ENCODE assay signal across 1 cellular context in genomic region chr2:241189856-241190201, GRCh38.
TF ChIP-seq lines count a peak whose summit lies in the region.

No MANE protein-coding gene starts in this region.

TF ChIP-seq in HepG2, 621 proteins besides CTCF, POLR2A, EP300 and RAD21:
- TF ChIP-seq ZNF616 (CRISPR knock-in tag; IDR thresholded peaks at IDR 0.05; ENCODE audit: low read depth) (no peak), SMAD1 (CRISPR knock-in tag; IDR thresholded peaks at IDR 0.05; ENCODE audit: borderline replicate concordance, low read depth) (no peak), ZBTB21 (CRISPR knock-in tag; IDR thresholded peaks at IDR 0.05) (no peak), ZSCAN30 (CRISPR knock-in tag; IDR thresholded peaks at IDR 0.05) (no peak), ZBTB7B (CRISPR knock-in tag; IDR thresholded peaks at IDR 0.05) (no peak), ZNF296 (CRISPR knock-in tag; conservative IDR thresholded peaks at IDR 0.05) (no peak), DNMT1 (CRISPR knock-in tag; IDR thresholded peaks at IDR 0.05) (no peak), CHD2 (IDR thresholded peaks at IDR 0.05; ENCODE audit: low read depth, low read length) (no peak), PAF1 (CRISPR knock-in tag; IDR thresholded peaks at IDR 0.05) (no peak), HNRNPK (IDR thresholded peaks at IDR 0.05; ENCODE audit: low read depth, low read length, poor library complexity, severe bottlenecking) (no peak), POLR2AphosphoS2 (IDR thresholded peaks at IDR 0.05; ENCODE audit: low read depth, low read length) (no peak), E2F1 (CRISPR knock-in tag; IDR thresholded peaks at IDR 0.05) (no peak), SP1 (IDR thresholded peaks at IDR 0.05) (no peak), SP1 (CRISPR knock-in tag; IDR thresholded peaks at IDR 0.05) (no peak)
- TF ChIP-seq, protein P1, sequence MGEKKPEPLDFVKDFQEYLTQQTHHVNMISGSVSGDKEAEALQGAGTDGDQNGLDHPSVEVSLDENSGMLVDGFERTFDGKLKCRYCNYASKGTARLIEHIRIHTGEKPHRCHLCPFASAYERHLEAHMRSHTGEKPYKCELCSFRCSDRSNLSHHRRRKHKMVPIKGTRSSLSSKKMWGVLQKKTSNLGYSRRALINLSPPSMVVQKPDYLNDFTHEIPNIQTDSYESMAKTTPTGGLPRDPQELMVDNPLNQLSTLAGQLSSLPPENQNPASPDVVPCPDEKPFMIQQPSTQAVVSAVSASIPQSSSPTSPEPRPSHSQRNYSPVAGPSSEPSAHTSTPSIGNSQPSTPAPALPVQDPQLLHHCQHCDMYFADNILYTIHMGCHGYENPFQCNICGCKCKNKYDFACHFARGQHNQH (CRISPR knock-in tag; IDR thresholded peaks at IDR 0.05), result no peak
- TF ChIP-seq, protein P2, sequence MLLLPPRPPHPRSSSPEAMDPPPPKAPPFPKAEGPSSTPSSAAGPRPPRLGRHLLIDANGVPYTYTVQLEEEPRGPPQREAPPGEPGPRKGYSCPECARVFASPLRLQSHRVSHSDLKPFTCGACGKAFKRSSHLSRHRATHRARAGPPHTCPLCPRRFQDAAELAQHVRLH (CRISPR knock-in tag; IDR thresholded peaks at IDR 0.05; ENCODE audit: borderline replicate concordance, low read depth), result no peak
TF ChIP-seq in HepG2: peak in this region for 0.
